1 cellular context compared by ENCODE assay signal in genomic region chr9:35116898-35117551, GRCh38.
TF ChIP-seq lines count a peak whose summit lies in the region.

No MANE protein-coding gene starts in this region.

TF ChIP-seq in GM12878, 131 proteins besides CTCF, POLR2A, EP300 and RAD21 (continued from another document):
- peak; percentile 75; the same call in 1 of the 2 replicates for TF ChIP-seq SMARCA5 (IDR thresholded peaks at IDR 0.05)
- no peak for TF ChIP-seq EZH2 (IDR thresholded peaks at IDR 0.05; ENCODE audit: borderline replicate concordance, control insufficient read depth, low read depth, low read length)
- no peak for TF ChIP-seq E2F8 (IDR thresholded peaks at IDR 0.05; ENCODE audit: low read depth, partially characterized antibody)
- no peak for TF ChIP-seq IKZF2 (IDR thresholded peaks at IDR 0.05)
